1 cellular context compared by ENCODE assay signal in the genomic region with DNA sequence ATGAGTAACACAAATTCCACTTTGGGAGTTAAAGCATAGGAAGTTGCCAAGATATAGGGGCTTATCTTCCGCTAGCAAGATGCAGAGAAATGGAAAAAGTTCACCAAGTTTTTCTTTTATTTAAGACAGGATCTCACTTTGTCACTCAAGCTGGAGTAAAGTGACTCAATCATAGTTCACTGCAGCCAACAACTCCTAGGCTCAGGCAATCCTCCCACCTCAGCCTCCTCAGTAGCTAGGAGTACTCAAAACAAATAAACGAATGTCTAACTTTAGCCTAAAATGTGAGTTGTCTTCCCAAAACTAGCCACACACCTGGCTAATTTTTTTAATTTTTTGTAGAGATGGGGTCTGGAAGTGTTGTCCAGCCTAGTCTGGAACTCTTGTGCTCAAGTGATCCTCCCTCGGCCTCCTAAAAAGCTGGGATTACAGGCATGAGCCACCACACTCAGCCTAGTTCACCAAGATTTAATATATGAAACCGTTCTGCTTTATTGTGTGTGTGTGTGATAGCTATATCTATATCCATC.
TF ChIP-seq lines count a peak whose summit lies in the region.

No MANE protein-coding gene starts in this region.

TF ChIP-seq in SK-N-SH, 30 proteins besides CTCF, POLR2A, EP300 and RAD21 (continued from another document):
- TF ChIP-seq JUND (IDR thresholded peaks at IDR 0.05) (peak; percentile 35), RXRA (IDR thresholded peaks at IDR 0.05; ENCODE audit: borderline replicate concordance, low read depth) (no peak)
TF ChIP-seq in SK-N-SH: peak in this region for 6.
